ENCODE assay signal across 9 cellular contexts in the genomic region with DNA sequence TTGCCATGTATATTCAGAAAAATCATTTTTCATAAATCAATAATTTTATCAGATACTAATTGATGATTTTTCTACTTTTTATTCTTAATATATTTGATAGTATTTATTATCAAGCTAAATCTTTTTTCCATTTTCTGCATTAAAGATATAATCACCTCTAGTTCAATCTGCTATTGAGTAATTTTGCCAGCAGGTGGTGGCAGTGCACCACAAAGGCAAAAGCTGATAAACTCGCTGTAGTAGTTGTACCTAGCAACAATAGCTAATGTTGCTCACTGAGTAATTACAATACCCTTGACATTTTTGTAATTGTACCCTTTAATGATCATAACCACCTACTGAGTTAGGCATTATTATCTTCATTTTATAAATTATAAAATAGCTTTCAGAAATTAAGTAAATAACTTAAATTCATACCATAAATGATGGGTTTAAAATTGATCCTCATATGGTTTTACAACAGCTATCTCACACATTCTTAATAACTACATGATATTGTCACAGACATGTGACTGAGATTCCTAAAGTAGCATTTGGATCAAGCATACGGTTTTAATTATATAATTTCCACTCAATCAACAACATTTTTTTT. TPM values are rescaled to one million over a fixed set of nuclear protein-coding genes. Genes with fewer than 3 reads are reported as not detected.
A peak's percentile ranks its signal among the peaks of the same experiment; 100 is the strongest.
DNase-seq lines count a peak whose midpoint lies in the region; ATAC-seq and TF ChIP-seq lines count a peak whose summit lies in the region.
"Had no signal": no experiment of that assay in that cellular context is flagged by ENCODE, and none has a peak within 500 bp of the region (broad histone marks: within the 10 kb centered on the region; RNA-seq: fewer than 3 reads in every experiment).

No MANE protein-coding gene starts in this region.

- H3K9me3 ChIP-seq in right cardiac atrium (ENCODE audit: control insufficient read depth, low read length) = no peaks in the 10 kb centered on the region
- H3K9me3 ChIP-seq in spleen = no peaks in the 10 kb centered on the region

- peak in 9 of 11 experiments; percentile 14 to 80 (median 59) for TF ChIP-seq CTCF in spleen (IDR thresholded peaks at IDR 0.05 in 8 of 11, conservative IDR thresholded peaks at IDR 0.05 in 3 of 11)

- H3K4me3 Mint-ChIP-seq in effector memory CD8-positive, alpha-beta T cell = no peak overlapping the region
- H3K4me3 Mint-ChIP-seq: stimulated activated naive CD8-positive, alpha-beta T cell treated with anti-CD3 and anti-CD28 coated beads, Interleukin-15, Interleukin-2, amounts not matched to agents 100 ng/mL and 50 ng/mL, for 24 hours had no signal

- intact Hi-C loops in right cardiac atrium (cut with DNase I) = loop anchor here (5.0 to 10.0 kb wide), 4 partner anchors 77 to 1915 kb away; no protein-coding TSS in a partner anchor
- intact Hi-C loops in spleen (cut with DNase I; ENCODE audit: low total_unique reads) = no loop called here

- H3K27ac ChIP-seq in right cardiac atrium (ENCODE audit: low read length) (no peak overlapping the region), spleen (no peak overlapping the region)

- peaks cover 0 to 2% of the 10 kb centered on the region in 2 donors for H3K9me3 Mint-ChIP-seq in effector memory CD8-positive, alpha-beta T cell
- H3K9me3 Mint-ChIP-seq: stimulated activated naive CD8-positive, alpha-beta T cell treated with anti-CD3 and anti-CD28 coated beads, Interleukin-15, Interleukin-2, amounts not matched to agents 100 ng/mL and 50 ng/mL, for 24 hours had no signal

- WGBS in right cardiac atrium = 15% methylated on average over 2 of the region's 2 CpGs
- 25 to 39% (median 28%) methylated on average over 2 of the region's 2 CpGs for WGBS in spleen, 5 donors

- no peaks in the 10 kb centered on the region for H3K4me1 Mint-ChIP-seq in effector memory CD8-positive, alpha-beta T cell (ENCODE audit: low read depth in 2 of 2)

- ATAC-seq in GM21528 (IDR thresholded peaks at IDR 0.05; ENCODE audit: low FRiP score, unreplicated experiment) (peak; percentile 96), right cardiac atrium (peak; percentile 75 to 81)
- no peak for ATAC-seq in effector memory CD8-positive, alpha-beta T cell (replicated peaks)

- H3K4me1 ChIP-seq in right cardiac atrium (ENCODE audit: control insufficient read depth, insufficient read depth, low read length) = peaks cover under 1% of the 10 kb centered on the region
- H3K4me1 ChIP-seq in spleen = peaks cover 0 to 24% (median 0%) of the 10 kb centered on the region in 6 donors

- no peaks in the 10 kb centered on the region for H3K27me3 Mint-ChIP-seq in effector memory CD8-positive, alpha-beta T cell

- no peak overlapping the region for H3K27ac Mint-ChIP-seq in effector memory CD8-positive, alpha-beta T cell
- H3K27ac Mint-ChIP-seq: stimulated activated naive CD8-positive, alpha-beta T cell treated with anti-CD3 and anti-CD28 coated beads, Interleukin-15, Interleukin-2, amounts not matched to agents 100 ng/mL and 50 ng/mL, for 24 hours had no signal

- H3K27me3 ChIP-seq in right cardiac atrium (ENCODE audit: control insufficient read depth, insufficient read depth) (no peaks in the 10 kb centered on the region), spleen (replicated peaks in 1 of 7) (no peaks in the 10 kb centered on the region)

- H3K4me3 ChIP-seq in right cardiac atrium (ENCODE audit: low read length) (no peak overlapping the region), spleen (no peak overlapping the region)

- DNase-seq in G401 (ENCODE audit: low spot score) = peak; percentile 30
- peak; percentile 38 for DNase-seq in HK-2 (ENCODE audit: unreplicated experiment)
- peak; percentile 7 to 16 for DNase-seq in NOMO-1 (lab: John Stamatoyannopoulos, UW; ENCODE audit: unreplicated experiment in 2 of 2)
- peak; percentile 6 for DNase-seq in activated naive CD8-positive, alpha-beta T cell treated with anti-CD3 and anti-CD28 coated beads, Interleukin-2, amount 50 U/mL, for 16 hours (ENCODE audit: low read depth, low spot score)
- peak; percentile 45 to 66 (median 51) for DNase-seq in right cardiac atrium
- no peak for DNase-seq in spleen
- no peak for DNase-seq in effector memory CD8-positive, alpha-beta T cell

- in situ Hi-C loops in G401 (cut with HindIII; ENCODE audit: low sequenced_read_pairs) = no loop called here

- TF ChIP-seq POLR2A in spleen (IDR thresholded peaks at IDR 0.05) = no peak

- H3K36me3 ChIP-seq in spleen = peaks cover 0 to 10% (median 0%) of the 10 kb centered on the region in 6 donors

- no peaks in the 10 kb centered on the region for H3K36me3 Mint-ChIP-seq in effector memory CD8-positive, alpha-beta T cell (ENCODE audit: insufficient read depth)

RNA-seq across cellular contexts. Expression of a gene that starts 52.0 kb away (rescaled TPM):
- total RNA-seq in G401 (2014; rRNA removed; shearing (Covaris generic)) = 0.98 and 1.6 TPM in 2 replicates
- total RNA-seq in right cardiac atrium (10 to 100 TPM; 35.5 to 50.9 (median 44.1) TPM), spleen (10 to 100 TPM in 6 of 7 donors, 1 to 10 TPM in 1; 9.4 to 42.7 (median 28.8) TPM)
- polyA plus RNA-seq in right cardiac atrium (12.3 TPM), spleen (1 to 10 TPM; 2.9 to 5.9 (median 3.5) TPM)

RNA-seq across cellular contexts. Expression of a gene that starts 54.2 kb away (rescaled TPM):
- total RNA-seq in G401 (2014; rRNA removed; shearing (Covaris generic)) = 41.1 and 51.8 TPM in 2 replicates
- total RNA-seq in right cardiac atrium = 10 to 100 TPM; 39.1 to 62.7 (median 52.3) TPM
- 27.1 TPM for polyA plus RNA-seq in right cardiac atrium
- 100 to 1,000 TPM in 1 of 7 donors, 10 to 100 TPM in 6; 38.0 to 117 (median 57.4) TPM for total RNA-seq in spleen
- 10 to 100 TPM in 2 of 3 donors, 1 to 10 TPM in 1; 7.4 to 18.4 (median 12.0) TPM for polyA plus RNA-seq in spleen

Comparison
In these comparisons a context has a peak if more than half of its experiments do, and no peak if none do; other contexts are left out.
1. DNase-seq: peak in G401 (single experiment), HK-2 (single experiment), NOMO-1 (2 of 2), activated naive CD8-positive, alpha-beta T cell treated with anti-CD3 and anti-CD28 coated beads, Interleukin-2, amount 50 U/mL, for 16 hours (single experiment) and right cardiac atrium (3 of 3); none in spleen (single experiment) and effector memory CD8-positive, alpha-beta T cell (0 of 3).